Comparison of ENCODE assay signal across 16 cellular contexts in the genomic region with DNA sequence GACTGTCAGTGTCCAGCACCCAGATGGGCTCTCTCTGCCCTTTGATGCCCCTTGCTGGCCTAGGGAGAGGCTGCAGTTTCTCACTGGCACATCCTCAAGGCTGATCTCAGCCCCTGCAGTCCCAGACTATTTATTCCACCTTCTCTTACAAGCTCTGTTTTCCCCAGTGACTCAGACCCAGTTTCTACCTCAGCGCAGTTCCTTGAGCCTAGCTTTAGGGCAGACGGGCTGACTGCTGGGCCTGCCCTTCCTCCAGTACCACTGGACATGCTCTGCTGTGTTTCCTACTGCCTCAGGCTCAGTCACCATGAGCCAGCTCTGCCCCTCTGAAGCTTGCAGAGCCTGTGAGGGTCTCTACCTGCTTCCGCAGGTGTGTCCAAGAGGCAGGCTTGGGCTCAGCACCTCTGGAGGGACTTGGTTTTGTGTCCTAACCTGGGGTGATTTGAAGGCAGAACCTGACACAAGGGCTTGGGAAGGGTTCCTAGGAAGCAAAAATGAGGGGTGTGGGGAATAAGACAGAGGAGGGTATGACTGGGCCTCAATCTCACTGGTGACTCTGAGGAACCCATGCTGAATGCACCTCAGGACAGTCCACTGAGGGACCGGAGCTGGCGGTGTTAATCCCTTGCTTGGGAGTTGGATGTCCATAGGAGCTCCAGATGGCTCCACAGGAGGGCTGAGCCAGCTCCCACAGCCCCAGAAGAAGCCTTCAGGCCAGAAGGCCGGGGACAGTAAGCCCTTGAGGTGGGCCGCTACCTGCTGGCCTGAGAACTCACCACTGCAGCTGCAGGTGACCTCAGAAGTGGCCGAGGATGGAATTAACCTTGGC.
"Had no signal": no experiment of that assay in that cellular context is flagged by ENCODE, and none has a peak within 500 bp of the region (broad histone marks: within the 10 kb centered on the region; RNA-seq: fewer than 3 reads in every experiment).

No MANE protein-coding gene starts in this region.

- H3K4me1 ChIP-seq: parathyroid adenoma, transverse colon had no signal

- H3K9ac ChIP-seq: parathyroid adenoma had no signal

- H3K4me3 ChIP-seq: transverse colon had no signal

- H3K27ac Mint-ChIP-seq: activated CD4-positive, alpha-beta T cell treated with anti-CD3 and anti-CD28 coated beads for 36 hours; activated CD8-positive, alpha-beta T cell treated with anti-CD3 and anti-CD28 coated beads for 36 hours; activated naive CD8-positive, alpha-beta T cell treated with anti-CD3 and anti-CD28 coated beads, Interleukin-2, amount 10 ng/mL, durations not matched to agents 7 days and 5 days; activated T-helper 1 cell treated with anti-CD3 and anti-CD28 coated beads, Interleukin-12 subunit alpha, Interleukin-12 subunit beta, Interleukin-2, Interleukin-4 antibody, amounts not matched to agents 30 ng/mL and 10 ng/mL and 1 ng/mL, durations not matched to agents 14 hours and 24 hours and 36 hours; mesothelial cell of epicardium had no signal

- H3K9me3 ChIP-seq: transverse colon had no signal

- H3K4me3 Mint-ChIP-seq: activated CD4-positive, alpha-beta T cell treated with anti-CD3 and anti-CD28 coated beads for 36 hours; activated CD8-positive, alpha-beta T cell treated with anti-CD3 and anti-CD28 coated beads for 36 hours; activated naive CD8-positive, alpha-beta T cell treated with anti-CD3 and anti-CD28 coated beads, Interleukin-2, amount 10 ng/mL, durations not matched to agents 7 days and 5 days; activated T-helper 1 cell treated with anti-CD3 and anti-CD28 coated beads, Interleukin-12 subunit alpha, Interleukin-12 subunit beta, Interleukin-2, Interleukin-4 antibody, amounts not matched to agents 30 ng/mL and 10 ng/mL and 1 ng/mL, durations not matched to agents 14 hours and 24 hours and 36 hours; central memory CD8-positive, alpha-beta T cell; mesothelial cell of epicardium had no signal

- H3K27ac ChIP-seq: brain microvascular endothelial cell, parathyroid adenoma, transverse colon, VCaP had no signal

- H3K36me3 ChIP-seq: brain microvascular endothelial cell, transverse colon had no signal

- H3K27me3 ChIP-seq: brain microvascular endothelial cell, transverse colon had no signal

- H2AFZ ChIP-seq: parathyroid adenoma had no signal

- H3K36me3 Mint-ChIP-seq: activated naive CD8-positive, alpha-beta T cell treated with anti-CD3 and anti-CD28 coated beads, Interleukin-2, amount 10 ng/mL, durations not matched to agents 7 days and 5 days; mesothelial cell of epicardium had no signal

- H3K4me1 Mint-ChIP-seq: activated CD4-positive, alpha-beta T cell treated with anti-CD3 and anti-CD28 coated beads for 36 hours; activated naive CD8-positive, alpha-beta T cell treated with anti-CD3 and anti-CD28 coated beads, Interleukin-2, amount 10 ng/mL, durations not matched to agents 7 days and 5 days; central memory CD8-positive, alpha-beta T cell; mesothelial cell of epicardium had no signal

- ATAC-seq: activated CD4-positive, alpha-beta T cell treated with anti-CD3 and anti-CD28 coated beads for 36 hours; activated CD8-positive, alpha-beta T cell treated with anti-CD3 and anti-CD28 coated beads for 36 hours had no signal

- H3K79me2 ChIP-seq: parathyroid adenoma had no signal

- DNase-seq: activated CD4-positive, alpha-beta T cell treated with anti-CD3 and anti-CD28 coated beads for 36 hours; activated CD8-positive, alpha-beta T cell treated with anti-CD3 and anti-CD28 coated beads for 36 hours; activated naive CD4-positive, alpha-beta T cell; activated naive CD8-positive, alpha-beta T cell treated with anti-CD3 and anti-CD28 coated beads, Interleukin-2, amount 10 ng/mL, durations not matched to agents 7 days and 5 days; brain microvascular endothelial cell; effector CD8-positive, alpha-beta T cell; foreskin melanocyte; stimulated activated CD4-positive, alpha-beta T cell treated with anti-CD3 and anti-CD28 coated beads, Interleukin-4, amount 100 ng/mL, for 1 hour; stimulated activated naive CD4-positive, alpha-beta T cell treated with Interleukin-2 at 50 U/mL for 16 hours; T-helper 1 cell; transverse colon had no signal

- H3K9me3 Mint-ChIP-seq: activated T-helper 1 cell treated with anti-CD3 and anti-CD28 coated beads, Interleukin-12 subunit alpha, Interleukin-12 subunit beta, Interleukin-2, Interleukin-4 antibody, amounts not matched to agents 30 ng/mL and 10 ng/mL and 1 ng/mL, durations not matched to agents 14 hours and 24 hours and 36 hours had no signal
